In the genomic region with DNA sequence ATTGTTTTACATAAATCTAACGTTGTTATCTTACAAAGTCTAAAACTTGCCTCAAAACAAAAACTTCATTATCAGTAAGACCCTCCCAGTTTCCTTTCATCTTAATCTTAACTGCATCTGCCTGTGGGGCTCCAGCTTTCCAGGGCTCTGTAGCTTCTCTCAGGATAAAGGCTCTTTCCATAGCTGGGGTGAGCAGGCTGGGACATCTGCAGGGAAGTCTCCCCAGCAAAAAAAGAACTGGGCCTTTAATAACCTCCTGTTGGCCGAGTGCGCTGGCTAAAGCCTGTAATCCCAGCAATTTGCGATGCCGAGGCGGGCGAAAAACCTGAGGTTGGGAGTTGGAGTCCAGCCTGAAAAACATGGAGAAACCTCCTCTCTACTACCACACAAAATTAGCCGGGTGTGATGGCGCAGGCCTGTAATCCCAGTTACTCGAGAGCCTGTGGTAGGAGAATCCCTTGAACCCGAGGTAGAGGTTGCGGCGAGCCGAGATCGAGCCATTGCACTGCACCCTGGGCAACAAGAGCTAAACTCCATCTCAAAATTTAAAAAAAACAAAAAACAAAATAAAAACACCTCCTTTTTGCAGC, we compare ENCODE assay signal across 8 cellular contexts.
DNase-seq lines count a peak whose midpoint lies in the region; ATAC-seq and TF ChIP-seq lines count a peak whose summit lies in the region.

No MANE protein-coding gene starts in this region.

- peak overlapping the region; percentile 92 for H3K4me3 Mint-ChIP-seq in stimulated activated naive CD8-positive, alpha-beta T cell treated with anti-CD3 and anti-CD28 coated beads, Interleukin-15, Interleukin-2, amounts not matched to agents 100 ng/mL and 50 ng/mL, for 24 hours
- H3K4me3 Mint-ChIP-seq in nephron: peak overlapping the region; percentile 95 to 99 (median 98)

- TF ChIP-seq CTCF in nephron (IDR thresholded peaks at IDR 0.05; ENCODE audit: unreplicated experiment in 3 of 3): no peak

- H3K27me3 Mint-ChIP-seq in stimulated activated naive CD8-positive, alpha-beta T cell treated with anti-CD3 and anti-CD28 coated beads, Interleukin-15, Interleukin-2, amounts not matched to agents 100 ng/mL and 50 ng/mL, for 24 hours: no peaks in the 10 kb centered on the region
- H3K27me3 Mint-ChIP-seq in nephron (ENCODE audit: low read depth): no peaks in the 10 kb centered on the region

- peak overlapping the region; percentile 73 for H3K27ac ChIP-seq in epithelial cell of prostate

- ATAC-seq in stimulated activated naive CD8-positive, alpha-beta T cell treated with anti-CD3 and anti-CD28 coated beads, Interleukin-15, Interleukin-2, amounts not matched to agents 100 U/mL and 50 U/mL, for 24 hours: no peak
- ATAC-seq in GM21717 (IDR thresholded peaks at IDR 0.05; ENCODE audit: unreplicated experiment) (no peak), GM21825 (IDR thresholded peaks at IDR 0.05; ENCODE audit: unreplicated experiment) (no peak)

- H3K4me1 Mint-ChIP-seq in stimulated activated naive CD8-positive, alpha-beta T cell treated with anti-CD3 and anti-CD28 coated beads, Interleukin-15, Interleukin-2, amounts not matched to agents 100 ng/mL and 50 ng/mL, for 24 hours (ENCODE audit: low read depth): peaks cover 11% of the 10 kb centered on the region
- H3K4me1 Mint-ChIP-seq in nephron: no peaks in the 10 kb centered on the region

- peaks cover 47% of the 10 kb centered on the region for H3K36me3 Mint-ChIP-seq in stimulated activated naive CD8-positive, alpha-beta T cell treated with anti-CD3 and anti-CD28 coated beads, Interleukin-15, Interleukin-2, amounts not matched to agents 100 ng/mL and 50 ng/mL, for 24 hours (ENCODE audit: low read depth)
- H3K36me3 Mint-ChIP-seq in nephron (ENCODE audit: low read depth): peaks cover 51% of the 10 kb centered on the region

- peaks cover 7% of the 10 kb centered on the region for H3K9me3 Mint-ChIP-seq in stimulated activated naive CD8-positive, alpha-beta T cell treated with anti-CD3 and anti-CD28 coated beads, Interleukin-15, Interleukin-2, amounts not matched to agents 100 ng/mL and 50 ng/mL, for 24 hours
- peaks cover 9% of the 10 kb centered on the region for H3K9me3 Mint-ChIP-seq in nephron

- DNase-seq in stimulated activated naive CD8-positive, alpha-beta T cell treated with anti-CD3 and anti-CD28 coated beads, Interleukin-15, Interleukin-2, amounts not matched to agents 100 U/mL and 50 U/mL, for 24 hours: no peak
- DNase-seq in epithelial cell of prostate (ENCODE audit: low read depth, low spot score) (no peak), HuH-7 (ENCODE audit: low spot score) (no peak)
- DNase-seq in activated CD4-positive, CD25-positive, alpha-beta regulatory T cell treated with anti-CD3 and anti-CD28 coated beads, Interleukin-2, amount 50 U/mL, for 72 hours: no peak

- no peak overlapping the region for H3K27ac Mint-ChIP-seq in stimulated activated naive CD8-positive, alpha-beta T cell treated with anti-CD3 and anti-CD28 coated beads, Interleukin-15, Interleukin-2, amounts not matched to agents 100 ng/mL and 50 ng/mL, for 24 hours
- peak overlapping the region; percentile 99 to 100 (median 99) for H3K27ac Mint-ChIP-seq in nephron
